ENCODE assay signal across 1 cellular context in the genomic region with DNA sequence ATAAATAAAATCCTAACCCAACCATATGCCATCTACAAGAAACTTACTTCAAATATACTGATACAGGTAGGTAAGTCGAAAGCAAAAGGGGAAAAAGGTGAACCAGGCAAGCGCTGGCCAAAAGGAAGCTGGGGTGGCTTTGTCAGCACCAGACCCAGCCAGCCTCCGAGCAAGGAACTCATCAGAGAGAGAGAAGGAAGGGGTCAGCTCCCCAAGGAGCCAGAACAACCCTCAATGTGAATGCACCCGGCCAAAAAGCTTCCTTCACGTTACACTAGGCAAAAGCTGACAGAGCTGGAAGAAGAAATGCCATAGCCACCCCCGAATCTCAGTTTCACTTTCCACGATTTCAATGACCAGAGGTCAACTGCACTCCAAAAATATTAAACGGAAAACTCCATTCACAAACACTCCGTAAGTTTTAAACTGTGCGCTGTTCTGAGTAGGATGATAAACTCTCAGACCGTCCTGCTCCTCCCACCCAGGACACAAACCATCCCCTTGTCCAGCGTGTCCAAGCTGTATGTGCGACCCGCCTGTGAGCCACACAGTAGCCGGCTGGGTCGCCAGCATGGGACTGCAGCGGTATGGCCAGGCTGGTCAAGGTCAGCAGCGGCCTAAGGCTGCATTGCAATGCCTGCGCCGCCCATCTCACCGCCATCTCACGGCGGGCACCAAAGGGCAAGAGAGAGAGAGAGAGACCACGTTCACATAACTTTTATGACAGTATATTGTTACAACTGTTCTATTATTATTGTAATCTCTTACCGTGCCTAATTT.
TF ChIP-seq lines count a peak whose summit lies in the region.

No MANE protein-coding gene starts in this region.

TF ChIP-seq in HepG2, 621 proteins besides CTCF, POLR2A, EP300 and RAD21:
- TF ChIP-seq ZBTB38 (CRISPR knock-in tag; IDR thresholded peaks at IDR 0.05) (peak; percentile 91), JDP2 (CRISPR knock-in tag; IDR thresholded peaks at IDR 0.05; ENCODE audit: borderline replicate concordance) (no peak), HOXA3 (CRISPR knock-in tag; IDR thresholded peaks at IDR 0.05) (peak; percentile 67; the same call in 1 of the 2 replicates), HNF4A (CRISPR knock-in tag; IDR thresholded peaks at IDR 0.05) (peak; percentile 13; the same call in 1 of the 2 replicates), POGZ (CRISPR knock-in tag; IDR thresholded peaks at IDR 0.05) (peak; percentile 47; the same call in 1 of the 2 replicates), NCOR1 (IDR thresholded peaks at IDR 0.05; ENCODE audit: borderline replicate concordance, low read length) (no peak), HNRNPL (IDR thresholded peaks at IDR 0.05; ENCODE audit: low read depth, low read length) (0 out of 2 replicates have a peak, but pooled peaks have one; percentile 36)
- TF ChIP-seq, protein P1, sequence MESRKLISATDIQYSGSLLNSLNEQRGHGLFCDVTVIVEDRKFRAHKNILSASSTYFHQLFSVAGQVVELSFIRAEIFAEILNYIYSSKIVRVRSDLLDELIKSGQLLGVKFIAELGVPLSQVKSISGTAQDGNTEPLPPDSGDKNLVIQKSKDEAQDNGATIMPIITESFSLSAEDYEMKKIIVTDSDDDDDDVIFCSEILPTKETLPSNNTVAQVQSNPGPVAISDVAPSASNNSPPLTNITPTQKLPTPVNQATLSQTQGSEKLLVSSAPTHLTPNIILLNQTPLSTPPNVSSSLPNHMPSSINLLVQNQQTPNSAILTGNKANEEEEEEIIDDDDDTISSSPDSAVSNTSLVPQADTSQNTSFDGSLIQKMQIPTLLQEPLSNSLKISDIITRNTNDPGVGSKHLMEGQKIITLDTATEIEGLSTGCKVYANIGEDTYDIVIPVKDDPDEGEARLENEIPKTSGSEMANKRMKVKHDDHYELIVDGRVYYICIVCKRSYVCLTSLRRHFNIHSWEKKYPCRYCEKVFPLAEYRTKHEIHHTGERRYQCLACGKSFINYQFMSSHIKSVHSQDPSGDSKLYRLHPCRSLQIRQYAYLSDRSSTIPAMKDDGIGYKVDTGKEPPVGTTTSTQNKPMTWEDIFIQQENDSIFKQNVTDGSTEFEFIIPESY (CRISPR knock-in tag; IDR thresholded peaks at IDR 0.05): peak; percentile 97
- TF ChIP-seq, protein P2, sequence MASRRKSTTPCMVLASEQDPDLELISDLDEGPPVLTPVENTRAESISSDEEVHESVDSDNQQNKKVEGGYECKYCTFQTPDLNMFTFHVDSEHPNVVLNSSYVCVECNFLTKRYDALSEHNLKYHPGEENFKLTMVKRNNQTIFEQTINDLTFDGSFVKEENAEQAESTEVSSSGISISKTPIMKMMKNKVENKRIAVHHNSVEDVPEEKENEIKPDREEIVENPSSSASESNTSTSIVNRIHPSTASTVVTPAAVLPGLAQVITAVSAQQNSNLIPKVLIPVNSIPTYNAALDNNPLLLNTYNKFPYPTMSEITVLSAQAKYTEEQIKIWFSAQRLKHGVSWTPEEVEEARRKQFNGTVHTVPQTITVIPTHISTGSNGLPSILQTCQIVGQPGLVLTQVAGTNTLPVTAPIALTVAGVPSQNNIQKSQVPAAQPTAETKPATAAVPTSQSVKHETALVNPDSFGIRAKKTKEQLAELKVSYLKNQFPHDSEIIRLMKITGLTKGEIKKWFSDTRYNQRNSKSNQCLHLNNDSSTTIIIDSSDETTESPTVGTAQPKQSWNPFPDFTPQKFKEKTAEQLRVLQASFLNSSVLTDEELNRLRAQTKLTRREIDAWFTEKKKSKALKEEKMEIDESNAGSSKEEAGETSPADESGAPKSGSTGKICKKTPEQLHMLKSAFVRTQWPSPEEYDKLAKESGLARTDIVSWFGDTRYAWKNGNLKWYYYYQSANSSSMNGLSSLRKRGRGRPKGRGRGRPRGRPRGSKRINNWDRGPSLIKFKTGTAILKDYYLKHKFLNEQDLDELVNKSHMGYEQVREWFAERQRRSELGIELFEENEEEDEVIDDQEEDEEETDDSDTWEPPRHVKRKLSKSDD (CRISPR knock-in tag; IDR thresholded peaks at IDR 0.05; ENCODE audit: low read depth): 0 out of 2 replicates have a peak, but pooled peaks have one; percentile 58
- TF ChIP-seq, protein P3, sequence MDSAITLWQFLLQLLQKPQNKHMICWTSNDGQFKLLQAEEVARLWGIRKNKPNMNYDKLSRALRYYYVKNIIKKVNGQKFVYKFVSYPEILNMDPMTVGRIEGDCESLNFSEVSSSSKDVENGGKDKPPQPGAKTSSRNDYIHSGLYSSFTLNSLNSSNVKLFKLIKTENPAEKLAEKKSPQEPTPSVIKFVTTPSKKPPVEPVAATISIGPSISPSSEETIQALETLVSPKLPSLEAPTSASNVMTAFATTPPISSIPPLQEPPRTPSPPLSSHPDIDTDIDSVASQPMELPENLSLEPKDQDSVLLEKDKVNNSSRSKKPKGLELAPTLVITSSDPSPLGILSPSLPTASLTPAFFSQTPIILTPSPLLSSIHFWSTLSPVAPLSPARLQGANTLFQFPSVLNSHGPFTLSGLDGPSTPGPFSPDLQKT (CRISPR knock-in tag; IDR thresholded peaks at IDR 0.05; ENCODE audit: borderline replicate concordance): no peak
- TF ChIP-seq, protein P4, sequence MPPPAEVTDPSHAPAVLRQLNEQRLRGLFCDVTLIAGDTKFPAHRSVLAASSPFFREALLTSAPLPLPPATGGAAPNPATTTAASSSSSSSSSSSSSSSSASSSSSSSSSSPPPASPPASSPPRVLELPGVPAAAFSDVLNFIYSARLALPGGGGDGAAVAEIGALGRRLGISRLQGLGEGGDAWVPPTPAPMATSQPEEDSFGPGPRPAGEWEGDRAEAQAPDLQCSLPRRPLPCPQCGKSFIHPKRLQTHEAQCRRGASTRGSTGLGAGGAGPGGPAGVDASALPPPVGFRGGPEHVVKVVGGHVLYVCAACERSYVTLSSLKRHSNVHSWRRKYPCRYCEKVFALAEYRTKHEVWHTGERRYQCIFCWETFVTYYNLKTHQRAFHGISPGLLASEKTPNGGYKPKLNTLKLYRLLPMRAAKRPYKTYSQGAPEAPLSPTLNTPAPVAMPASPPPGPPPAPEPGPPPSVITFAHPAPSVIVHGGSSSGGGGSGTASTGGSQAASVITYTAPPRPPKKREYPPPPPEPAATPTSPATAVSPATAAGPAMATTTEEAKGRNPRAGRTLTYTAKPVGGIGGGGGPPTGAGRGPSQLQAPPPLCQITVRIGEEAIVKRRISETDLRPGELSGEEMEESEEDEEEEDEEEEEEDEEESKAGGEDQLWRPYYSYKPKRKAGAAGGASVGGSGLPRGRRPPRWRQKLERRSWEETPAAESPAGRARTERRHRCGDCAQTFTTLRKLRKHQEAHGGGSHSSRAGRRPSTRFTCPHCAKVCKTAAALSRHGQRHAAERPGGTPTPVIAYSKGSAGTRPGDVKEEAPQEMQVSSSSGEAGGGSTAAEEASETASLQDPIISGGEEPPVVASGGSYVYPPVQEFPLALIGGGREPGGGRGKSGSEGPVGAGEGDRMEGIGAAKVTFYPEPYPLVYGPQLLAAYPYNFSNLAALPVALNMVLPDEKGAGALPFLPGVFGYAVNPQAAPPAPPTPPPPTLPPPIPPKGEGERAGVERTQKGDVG (CRISPR knock-in tag; IDR thresholded peaks at IDR 0.05; ENCODE audit: borderline replicate concordance): peak; percentile 75; the same call in 1 of the 2 replicates
